1 cellular context compared by ENCODE assay signal in genomic region chr14:99318091-99318958, GRCh38.
A peak's percentile ranks its signal among the peaks of the same experiment; 100 is the strongest.
TF ChIP-seq lines count a peak whose summit lies in the region.

No MANE protein-coding gene starts in this region.

TF ChIP-seq in HepG2, 621 proteins besides CTCF, POLR2A, EP300 and RAD21 (continued from another document):
- no peak for TF ChIP-seq STAT6 (CRISPR knock-in tag; IDR thresholded peaks at IDR 0.05; ENCODE audit: borderline replicate concordance)
- TF ChIP-seq TFAP4 (IDR thresholded peaks at IDR 0.05; ENCODE audit: borderline replicate concordance, low read depth) = peak; percentile 59; the same call in 1 of the 2 replicates
- TF ChIP-seq ZNF687 (CRISPR knock-in tag; IDR thresholded peaks at IDR 0.05) = peak; percentile 24; the same call in 1 of the 2 replicates
- TF ChIP-seq SOX13 (IDR thresholded peaks at IDR 0.05) = no peak
- TF ChIP-seq SOX13 (CRISPR knock-in tag; conservative IDR thresholded peaks at IDR 0.05 in 1 of 2, IDR thresholded peaks at IDR 0.05 in 1 of 2) = peak in 1 of 2 experiments; percentile 29; a peak in 1 of 4 replicates
- peak; percentile 58; the same call in 1 of the 2 replicates for TF ChIP-seq ZKSCAN1 (IDR thresholded peaks at IDR 0.05; ENCODE audit: low read length)
